ENCODE assay signal across 8 cellular contexts in genomic region chr2:221704442-221704841, GRCh38.
"Had no signal": no experiment of that assay in that cellular context is flagged by ENCODE, and none has a peak within 500 bp of the region (broad histone marks: within the 10 kb centered on the region; RNA-seq: fewer than 3 reads in every experiment).

No MANE protein-coding gene starts in this region.

- DNase-seq: GDM1, GF-D8 had no signal

- FAIRE-seq: G401.6, GM12878, GM12891, GM12892, GM18507, GM19239 had no signal

- H3K4me3 ChIP-seq: GM12878 had no signal

- ATAC-seq: GM12878 had no signal
